Comparison of ENCODE assay signal across 12 cellular contexts in the genomic region with DNA sequence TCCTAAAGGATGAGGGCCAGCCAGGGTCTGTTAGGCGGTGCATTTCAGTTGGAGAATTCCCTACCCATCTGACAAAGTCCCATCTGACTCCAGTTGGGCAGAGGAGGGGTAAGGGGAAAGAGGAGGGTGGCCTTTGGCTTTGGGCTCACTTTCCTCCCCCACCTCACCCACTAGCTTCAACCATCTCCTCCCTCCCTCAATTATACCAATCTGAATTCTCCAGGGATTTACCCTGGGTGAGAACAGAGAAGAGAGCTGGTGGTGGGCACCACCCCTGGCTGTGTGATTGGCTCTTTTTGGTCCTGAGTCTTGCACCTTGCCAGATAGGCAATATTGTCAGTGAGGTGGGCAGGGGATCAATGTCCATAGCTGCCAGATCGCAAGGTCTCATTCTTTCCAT. TPM values are rescaled to one million over a fixed set of nuclear protein-coding genes. Genes with fewer than 3 reads are reported as not detected.
DNase-seq lines count a peak whose midpoint lies in the region; ATAC-seq and TF ChIP-seq lines count a peak whose summit lies in the region.
"Had no signal": no experiment of that assay in that cellular context is flagged by ENCODE, and none has a peak within 500 bp of the region (broad histone marks: within the 10 kb centered on the region; RNA-seq: fewer than 3 reads in every experiment).

No MANE protein-coding gene starts in this region.

- peaks cover 14 to 52% of the 10 kb centered on the region in 2 experiments for H3K79me1 ChIP-seq in IMR-90 (ENCODE audit: low read depth in 1 of 2, low read length in 2 of 2)

- H3K4me3 ChIP-seq in SK-N-SH (ENCODE audit: low read depth in 2 of 2, low read length in 1 of 2) (no peak overlapping the region), IMR-90 (ENCODE audit: insufficient read depth, low read depth, low read length) (no peak overlapping the region), A673 (ENCODE audit: low read depth, low read length, poor library complexity, severe bottlenecking) (no peak overlapping the region)
- H3K4me3 ChIP-seq: testis had no signal

- no TSS peak for BruUV-seq in IMR-90 (replicated peaks; lab: Mats Ljungman, UMichigan)
- BruUV-seq in A673 (replicated peaks; lab: Mats Ljungman, UMichigan) = no TSS peak

- peak overlapping the region in 3 of 5 experiments; percentile 41 to 89 (median 80) for H3K27ac Mint-ChIP-seq in brain
- H3K27ac Mint-ChIP-seq in neural crest cell (ENCODE audit: unreplicated experiment) = no peak overlapping the region

- peak overlapping the region; percentile 37; the same call in 1 of the 2 replicates for H2BK120ac ChIP-seq in IMR-90 (ENCODE audit: low read depth, low read length)

- DNase-seq in SK-N-SH = no peak
- no peak for DNase-seq in IMR-90
- DNase-seq in neural crest cell (ENCODE audit: low read depth, low spot score) = no peak
- DNase-seq in kidney glomerular epithelial cell (lab: John Stamatoyannopoulos, UW) = no peak
- DNase-seq in NOMO-1 treated with dmso at 0.1 percent for 144 hours (lab: John Stamatoyannopoulos, UW; ENCODE audit: unreplicated experiment) = no peak
- no peak for DNase-seq in A673 (ENCODE audit: low spot score)
- DNase-seq: NCI-H2081 treated with DMSO at 0.1 percent for 48 hours; stimulated activated CD4-positive, alpha-beta T cell treated with anti-CD3 and anti-CD28 coated beads, Interleukin-2, amount 100 ng/mL, for 48 hours; testis had no signal

- peak overlapping the region; percentile 48; the same call in 1 of the 3 replicates for H2BK15ac ChIP-seq in IMR-90 (ENCODE audit: low read depth, low read length)

- ATAC-seq in SK-N-SH treated with all-trans-retinoic acid at 6 μM for 48 hours = no peak
- no peak for ATAC-seq in IMR-90 (ENCODE audit: low read depth)

- TF ChIP-seq POLR2A in IMR-90 (IDR thresholded peaks at IDR 0.05; ENCODE audit: low read depth, low read length) = no peak

- intact Hi-C loops in IMR-90 (cut with micrococcal nuclease) = loop anchor here (5.0 kb wide), 1 partner anchor 43 kb away; no protein-coding TSS in a partner anchor
- intact Hi-C loops in A673 (cut with micrococcal nuclease; ENCODE audit: unreplicated experiment) = no loop called here

- TF ChIP-seq RAD21 in SK-N-SH (IDR thresholded peaks at IDR 0.05; ENCODE audit: low read length) (no peak), IMR-90 (IDR thresholded peaks at IDR 0.05; ENCODE audit: low read length) (no peak)

- no peak overlapping the region for H3K56ac ChIP-seq in IMR-90 (ENCODE audit: extremely low read depth, insufficient read depth, low read length)

- no peaks in the 10 kb centered on the region for H3K27me3 Mint-ChIP-seq in brain
- peaks cover 6% of the 10 kb centered on the region for H3K27me3 Mint-ChIP-seq in neural crest cell (ENCODE audit: low read depth)

- H3K4me3 Mint-ChIP-seq in brain = peak overlapping the region in 2 of 5 experiments; percentile 18 to 54
- H3K4me3 Mint-ChIP-seq in neural crest cell = peak overlapping the region; percentile 98

- H3K36me3 ChIP-seq in SK-N-SH (replicated peaks in 1 of 2; ENCODE audit: control insufficient read depth in 1 of 2, insufficient read depth in 2 of 2, low read length in 1 of 2) (peaks cover 11 to 17% of the 10 kb centered on the region in 2 experiments), IMR-90 (ENCODE audit: control insufficient read depth, insufficient read depth, low read length) (peaks cover 24% of the 10 kb centered on the region), A673 (ENCODE audit: insufficient read depth, low read length, poor library complexity, severe bottlenecking) (peaks cover 13% of the 10 kb centered on the region)

- H3K9me3 ChIP-seq in SK-N-SH (no peaks in the 10 kb centered on the region), IMR-90 (ENCODE audit: control insufficient read depth, insufficient read depth, low read length) (no peaks in the 10 kb centered on the region), A673 (ENCODE audit: low read depth, low read length, poor library complexity, severe bottlenecking) (no peaks in the 10 kb centered on the region)
- H3K9me3 ChIP-seq: testis had no signal

- H3K79me2 ChIP-seq in SK-N-SH (ENCODE audit: insufficient read depth) = peaks cover 30% of the 10 kb centered on the region

- H3K9me3 Mint-ChIP-seq in brain (peaks cover 0 to 4% (median 0%) of the 10 kb centered on the region in 5 experiments), neural crest cell (no peaks in the 10 kb centered on the region)

- H3K4me1 ChIP-seq in SK-N-SH (ENCODE audit: control insufficient read depth in 1 of 2, insufficient read depth in 2 of 2, low read depth in 1 of 2, low read length in 1 of 2) (peaks cover 12 to 47% of the 10 kb centered on the region in 2 experiments), IMR-90 (ENCODE audit: control insufficient read depth, insufficient read depth, low read length) (peaks cover 38% of the 10 kb centered on the region), A673 (ENCODE audit: insufficient read depth, low read length, poor library complexity, severe bottlenecking) (peaks cover 32% of the 10 kb centered on the region)

- POLR2A ChIA-PET in SK-N-SH (lab: Yijun Ruan, JAX) = no interaction called here
- POLR2A ChIA-PET in IMR-90 (lab: Charles Lee; ENCODE audit: unreplicated experiment) = no interaction called here
- POLR2A ChIA-PET in A673 (lab: Charles Lee; ENCODE audit: low non-redundant PET) = no interaction called here

- H3K9me1 ChIP-seq in IMR-90 (ENCODE audit: insufficient read depth, low read length) = peaks cover 28% of the 10 kb centered on the region

- H3K14ac ChIP-seq in IMR-90 (replicated peaks; ENCODE audit: low read depth, low read length) = peak overlapping the region; percentile 50

- peak overlapping the region; percentile 81 for H2AK5ac ChIP-seq in IMR-90 (ENCODE audit: low read depth, low read length)

- H3K4me2 ChIP-seq in SK-N-SH (peak overlapping the region; percentile 81; the same call in 1 of the 2 replicates), IMR-90 (ENCODE audit: low read depth, low read length) (peak overlapping the region; percentile 53; the same call in 1 of the 2 replicates)

- peak overlapping the region in 1 of 2 experiments; percentile 4; a peak in 1 of 4 replicates for H4K8ac ChIP-seq in IMR-90 (ENCODE audit: low read depth in 2 of 2, low read length in 2 of 2)

- H3K9me2 ChIP-seq in SK-N-SH = no peaks in the 10 kb centered on the region

- H3K27me3 ChIP-seq in SK-N-SH (ENCODE audit: insufficient read depth) = no peaks in the 10 kb centered on the region
- no peaks in the 10 kb centered on the region for H3K27me3 ChIP-seq in IMR-90 (ENCODE audit: control insufficient read depth, insufficient read depth, low read length)
- H3K27me3 ChIP-seq in A673 (replicated peaks; ENCODE audit: insufficient read depth, low read depth, low read length, poor library complexity) = no peaks in the 10 kb centered on the region
- H3K27me3 ChIP-seq: testis had no signal

- H2AK9ac ChIP-seq in IMR-90 (replicated peaks; ENCODE audit: low read depth, low read length, poor library complexity) = peak overlapping the region; percentile 51

- TF ChIP-seq CTCF in SK-N-SH (IDR thresholded peaks at IDR 0.05) (no peak), IMR-90 (conservative IDR thresholded peaks at IDR 0.05; ENCODE audit: low read depth, low read length) (no peak), brain (conservative IDR thresholded peaks at IDR 0.05) (no peak), neural crest cell (conservative IDR thresholded peaks at IDR 0.05) (no peak), A673 (conservative IDR thresholded peaks at IDR 0.05; ENCODE audit: low read depth, low read length) (no peak)

- CTCF ChIA-PET in SK-N-SH (lab: Yijun Ruan, JAX) (interaction anchor here (0.7 to 0.8 kb wide), 3 partner anchors 76 to 181 kb away, joined by 3 to 4 read pairs (median 3); no protein-coding TSS in a partner anchor), IMR-90 (lab: Yijun Ruan, JAX) (interaction anchor here (1.1 kb wide), 1 partner anchor 44 kb away, joined by 3 read pairs; no protein-coding TSS in a partner anchor), A673 (lab: Charles Lee) (no interaction called here)

- H4K20me1 ChIP-seq in SK-N-SH (ENCODE audit: insufficient read depth) = no peaks in the 10 kb centered on the region
- peaks cover 29% of the 10 kb centered on the region for H4K20me1 ChIP-seq in IMR-90 (ENCODE audit: insufficient read depth, low read length)

- dilution Hi-C loops in IMR-90 (cut with HindIII; ENCODE audit: low sequenced_read_pairs, unreplicated experiment) = no loop called here

- peak overlapping the region; percentile 20 for H3K4ac ChIP-seq in IMR-90 (ENCODE audit: low read depth, low read length)

- 89% methylated on average over 2 of the region's 2 CpGs for WGBS in SK-N-SH (ENCODE audit: low lambda C conversion rate)
- WGBS in IMR-90 (ENCODE audit: extremely low coverage in 2 of 2, insufficient read length in 1 of 2), 2 experiments = no CpG with 5 or more reads among the region's 2 CpGs

- H3K4me1 Mint-ChIP-seq in brain = peaks cover 37% of the 10 kb centered on the region
- peaks cover 64% of the 10 kb centered on the region for H3K4me1 Mint-ChIP-seq in neural crest cell

- H2AFZ ChIP-seq in SK-N-SH (ENCODE audit: low read depth) = no peak overlapping the region
- no peak overlapping the region for H2AFZ ChIP-seq in IMR-90 (replicated peaks; ENCODE audit: low read length, poor library complexity)

- H4K91ac ChIP-seq in IMR-90 (ENCODE audit: insufficient read depth, low read depth, low read length) = 0 out of 2 replicates have a peak overlapping the region, but pooled peaks have one; percentile 11

- H3K36me3 Mint-ChIP-seq in brain (peaks cover 25% of the 10 kb centered on the region), neural crest cell (ENCODE audit: low read depth) (peaks cover 11% of the 10 kb centered on the region)

- no peak for TF ChIP-seq EP300 in SK-N-SH (IDR thresholded peaks at IDR 0.05; ENCODE audit: borderline replicate concordance in 1 of 2, low read depth in 1 of 2, low read length in 1 of 2)

- H3K27ac ChIP-seq in SK-N-SH (ENCODE audit: low read depth in 2 of 2, low read length in 1 of 2) (peak overlapping the region in 1 of 2 experiments; percentile 72; a peak in 2 of 4 replicates), IMR-90 (ENCODE audit: insufficient read depth, low read length) (no peak overlapping the region; the same call in 1 of the 2 replicates), A673 (ENCODE audit: low read depth, low read length, poor library complexity, severe bottlenecking) (no peak overlapping the region)
- H3K27ac ChIP-seq: 22Rv1, testis had no signal

- H3K18ac ChIP-seq in IMR-90 (ENCODE audit: low read depth, low read length) = no peak overlapping the region

- peak overlapping the region; percentile 97; the same call in 1 of the 2 replicates for H3K23ac ChIP-seq in IMR-90 (ENCODE audit: low read depth, low read length)

- peak overlapping the region; percentile 1; the same call in 1 of the 2 replicates for H2BK20ac ChIP-seq in IMR-90 (ENCODE audit: low read depth, low read length)

- in situ Hi-C loops in IMR-90 (cut with MboI; ENCODE audit: low sequenced_read_pairs) = loop anchor here (10.0 kb wide), 1 partner anchor 365 kb away; no protein-coding TSS in a partner anchor

- H3K9ac ChIP-seq in SK-N-SH (no peak overlapping the region), IMR-90 (ENCODE audit: low read depth, low read length) (no peak overlapping the region)

- peak overlapping the region; percentile 3 for H2BK5ac ChIP-seq in IMR-90 (ENCODE audit: low read depth, low read length, poor library complexity, severe bottlenecking)

- H3F3A ChIP-seq in SK-N-SH (replicated peaks; ENCODE audit: insufficient read depth) = peaks cover 38% of the 10 kb centered on the region

- no peak overlapping the region for H4K5ac ChIP-seq in IMR-90 (ENCODE audit: low read depth, low read length)

RNA-seq across cellular contexts. Expression of gene HMGA1, which starts 3.2 kb away (rescaled TPM):
- polyA plus RNA-seq in SK-N-SH (2012; rRNA removed) = 185 and 433 TPM in 2 replicates
- 168 and 262 TPM in 2 replicates for polyA plus RNA-seq in SK-N-SH (2012; cell fraction: cytosol; rRNA removed)
- 132 and 146 TPM in 2 replicates for polyA plus RNA-seq in SK-N-SH (2012; cell fraction: nucleus; rRNA removed)
- 101 and 129 TPM in 2 replicates for total RNA-seq in IMR-90 (2012; rRNA removed)
- 589 and 652 TPM in 2 replicates for polyA plus RNA-seq in IMR-90 (2012; rRNA removed)
- 380 and 646 TPM in 2 replicates for polyA plus RNA-seq in IMR-90 (2012; cell fraction: cytosol; rRNA removed)
- 226 and 344 TPM in 2 replicates for polyA plus RNA-seq in IMR-90 (2012; cell fraction: nucleus; rRNA removed; ENCODE audit: low replicate concordance)
- polyA plus RNA-seq in brain (ENCODE audit: insufficient read depth, low read depth, low replicate concordance) = 93.9 TPM
- 1,143 and 1,176 TPM in 2 replicates for total RNA-seq in neural crest cell
- total RNA-seq in A673 (2021) = 248 and 290 TPM in 2 replicates

RNA-seq across cellular contexts. Expression of gene SMIM29, which starts 8.9 kb away (rescaled TPM):
- 50.2 and 52.2 TPM in 2 replicates for polyA plus RNA-seq in SK-N-SH (2012; rRNA removed)
- 20.6 and 31.3 TPM in 2 replicates for polyA plus RNA-seq in SK-N-SH (2012; cell fraction: cytosol; rRNA removed)
- 41.8 and 68.7 TPM in 2 replicates for polyA plus RNA-seq in SK-N-SH (2012; cell fraction: nucleus; rRNA removed)
- 8.1 and 8.4 TPM in 2 replicates for total RNA-seq in IMR-90 (2012; rRNA removed)
- polyA plus RNA-seq in IMR-90 (2012; rRNA removed) = 25.6 and 28.9 TPM in 2 replicates
- 27.3 and 43.9 TPM in 2 replicates for polyA plus RNA-seq in IMR-90 (2012; cell fraction: cytosol; rRNA removed)
- 16.8 and 47.4 TPM in 2 replicates for polyA plus RNA-seq in IMR-90 (2012; cell fraction: nucleus; rRNA removed; ENCODE audit: low replicate concordance)
- 92.4 TPM for polyA plus RNA-seq in brain (ENCODE audit: insufficient read depth, low read depth, low replicate concordance)
- 13.5 and 13.9 TPM in 2 replicates for total RNA-seq in neural crest cell
- total RNA-seq in A673 (2021) = 19.1 and 24.0 TPM in 2 replicates
